Comparison of ENCODE assay signal across 19 cellular contexts in the genomic region with DNA sequence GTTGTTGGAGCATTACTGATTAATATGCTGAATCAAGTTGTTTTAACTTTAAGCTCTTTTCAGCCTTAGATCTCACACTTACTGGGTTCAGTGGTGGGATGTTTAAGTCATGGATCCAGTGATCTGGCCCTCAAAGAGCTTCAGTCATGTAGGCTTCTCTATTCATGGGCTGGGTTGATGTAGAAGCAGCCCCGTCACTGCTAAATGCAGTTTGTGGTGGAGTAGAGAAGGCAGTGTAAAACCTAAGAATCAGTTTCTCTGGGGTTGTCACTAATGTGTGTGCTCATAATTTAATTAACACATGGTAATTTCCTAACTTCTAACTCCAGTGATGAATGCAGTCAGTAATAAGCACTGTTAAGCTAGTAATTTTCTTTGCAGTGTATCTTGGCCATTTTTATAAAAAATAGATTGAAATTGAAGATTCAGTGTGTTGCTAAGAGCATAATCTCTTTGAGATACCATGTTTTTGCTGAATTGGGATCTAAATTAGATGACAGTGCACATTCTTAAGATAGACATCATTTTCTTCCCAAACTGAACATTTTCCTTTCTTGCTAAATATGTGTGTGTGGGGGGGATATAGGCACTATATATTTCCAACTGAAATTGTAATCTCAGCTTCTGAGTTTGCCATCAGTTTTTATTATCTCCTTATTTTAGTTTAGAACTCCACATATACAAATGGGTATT. TPM values are rescaled to one million over a fixed set of nuclear protein-coding genes. Genes with fewer than 3 reads are reported as not detected.
DNase-seq lines count a peak whose midpoint lies in the region; ATAC-seq and TF ChIP-seq lines count a peak whose summit lies in the region.
"Had no signal": no experiment of that assay in that cellular context is flagged by ENCODE, and none has a peak within 500 bp of the region (broad histone marks: within the 10 kb centered on the region; RNA-seq: fewer than 3 reads in every experiment).

No MANE protein-coding gene starts in this region.

- H4K8ac ChIP-seq in IMR-90 (ENCODE audit: low read depth in 2 of 2, low read length in 2 of 2), result no peak overlapping the region; a peak in 1 of 4 replicates

- no TSS peak for BruUV-seq in IMR-90 (replicated peaks; lab: Mats Ljungman, UMichigan)

- H3K9me1 ChIP-seq in IMR-90 (ENCODE audit: insufficient read depth, low read length), result peaks cover 9% of the 10 kb centered on the region; the same call in 1 of the 2 replicates

- H2AK9ac ChIP-seq in IMR-90 (replicated peaks; ENCODE audit: low read depth, low read length, poor library complexity), result no peak overlapping the region

- H3K9ac ChIP-seq in IMR-90 (ENCODE audit: low read depth, low read length) (no peak overlapping the region), adipocyte (ENCODE audit: low read length) (no peak overlapping the region)

- H3K4me3 ChIP-seq in CD4-positive, CD25-positive, alpha-beta regulatory T cell (ENCODE audit: low read depth, low read length), result no peak overlapping the region
- H3K4me3 ChIP-seq in IMR-90 (ENCODE audit: insufficient read depth, low read depth, low read length) (no peak overlapping the region), adipocyte (ENCODE audit: low read length) (no peak overlapping the region), hepatocyte (no peak overlapping the region), upper lobe of right lung (no peak overlapping the region)

- H2BK15ac ChIP-seq in IMR-90 (ENCODE audit: low read depth, low read length), result no peak overlapping the region

- peaks cover 30 to 76% of the 10 kb centered on the region in 2 experiments for H3K79me1 ChIP-seq in IMR-90 (ENCODE audit: low read depth in 1 of 2, low read length in 2 of 2)

- no CpG with 5 or more reads among the region's 1 CpG for WGBS in IMR-90 (ENCODE audit: extremely low coverage in 2 of 2, insufficient read length in 1 of 2), 2 experiments
- 100% methylated on average over 1 of the region's 1 CpG for WGBS in hepatocyte (ENCODE audit: low lambda C conversion rate, missing lambda C conversion rate)

- peaks cover 39% of the 10 kb centered on the region for H3K36me3 ChIP-seq in CD4-positive, CD25-positive, alpha-beta regulatory T cell (ENCODE audit: control insufficient read depth, insufficient read depth, low read length)
- H3K36me3 ChIP-seq in IMR-90 (ENCODE audit: control insufficient read depth, insufficient read depth, low read length), result peaks cover 6% of the 10 kb centered on the region; the same call in 1 of the 2 replicates
- peaks cover 17% of the 10 kb centered on the region for H3K36me3 ChIP-seq in adipocyte (ENCODE audit: control insufficient read depth, insufficient read depth, low read length, severe bottlenecking)
- H3K36me3 ChIP-seq in hepatocyte (replicated peaks; ENCODE audit: insufficient read depth, low read depth), result no peaks in the 10 kb centered on the region
- H3K36me3 ChIP-seq in upper lobe of right lung, result peaks cover 10% of the 10 kb centered on the region

- H3K9me2 ChIP-seq in hepatocyte (replicated peaks; ENCODE audit: insufficient read depth), result no peaks in the 10 kb centered on the region

- H3K9me3 ChIP-seq in CD4-positive, CD25-positive, alpha-beta regulatory T cell (ENCODE audit: control insufficient read depth in 2 of 2, low read length in 2 of 2), result no peaks in the 10 kb centered on the region
- H3K9me3 ChIP-seq in IMR-90 (ENCODE audit: control insufficient read depth, insufficient read depth, low read length), result no peaks in the 10 kb centered on the region
- no peaks in the 10 kb centered on the region for H3K9me3 ChIP-seq in adipocyte (ENCODE audit: control insufficient read depth, low read length)
- H3K9me3 ChIP-seq in hepatocyte (ENCODE audit: low read depth), result no peaks in the 10 kb centered on the region
- H3K9me3 ChIP-seq in upper lobe of right lung, result no peaks in the 10 kb centered on the region

- no peak overlapping the region for H2BK20ac ChIP-seq in IMR-90 (ENCODE audit: low read depth, low read length)

- peaks cover 54 to 94% (median 82%) of the 10 kb centered on the region in 4 donors for H3K4me1 Mint-ChIP-seq in CD4-positive, CD25-positive, alpha-beta regulatory T cell

- peak overlapping the region in 2 of 3 donors; percentile 20 to 52 for H3K27ac Mint-ChIP-seq in CD4-positive, CD25-positive, alpha-beta regulatory T cell

- no peak overlapping the region for H3K4me3 Mint-ChIP-seq in CD4-positive, CD25-positive, alpha-beta regulatory T cell
- H3K4me3 Mint-ChIP-seq: CD4-positive, alpha-beta T cell had no signal

- no peak overlapping the region for H3K27ac ChIP-seq in CD4-positive, CD25-positive, alpha-beta regulatory T cell (ENCODE audit: insufficient read depth, low read length, poor library complexity, severe bottlenecking)
- H3K27ac ChIP-seq in IMR-90 (ENCODE audit: insufficient read depth, low read length) (peak overlapping the region; percentile 6; the same call in 1 of the 2 replicates), hepatocyte (no peak overlapping the region), upper lobe of right lung (no peak overlapping the region)

- POLR2A ChIA-PET in IMR-90 (lab: Charles Lee; ENCODE audit: unreplicated experiment), result no interaction called here

- CTCF ChIA-PET in IMR-90 (lab: Yijun Ruan, JAX), result no interaction called here

- peaks cover 98% of the 10 kb centered on the region for H3K79me2 ChIP-seq in hepatocyte

- no peaks in the 10 kb centered on the region for H3K27me3 Mint-ChIP-seq in CD4-positive, CD25-positive, alpha-beta regulatory T cell
- H3K27me3 Mint-ChIP-seq: CD4-positive, alpha-beta T cell had no signal

- H3K23ac ChIP-seq in IMR-90 (ENCODE audit: low read depth, low read length), result no peak overlapping the region

- H2AFZ ChIP-seq in IMR-90 (replicated peaks; ENCODE audit: low read length, poor library complexity) (no peak overlapping the region), hepatocyte (no peak overlapping the region)

- TF ChIP-seq CTCF in IMR-90 (conservative IDR thresholded peaks at IDR 0.05; ENCODE audit: low read depth, low read length), result no peak
- TF ChIP-seq CTCF in hepatocyte (IDR thresholded peaks at IDR 0.05; ENCODE audit: poor library complexity), result no peak
- no peak for TF ChIP-seq CTCF in upper lobe of right lung (IDR thresholded peaks at IDR 0.05)

- no peak overlapping the region for H2BK120ac ChIP-seq in IMR-90 (ENCODE audit: low read depth, low read length)

- no peak for ATAC-seq in CD4-positive, CD25-positive, alpha-beta regulatory T cell (ENCODE audit: low read depth in 2 of 2)
- ATAC-seq in IMR-90 (ENCODE audit: low read depth), result no peak
- ATAC-seq in upper lobe of right lung, result no peak
- no peak for ATAC-seq in GM19467 (IDR thresholded peaks at IDR 0.05; ENCODE audit: unreplicated experiment)
- ATAC-seq: HCT116, SK-N-SH treated with all-trans-retinoic acid at 6 μM for 48 hours had no signal

- H3K27me3 ChIP-seq in CD4-positive, CD25-positive, alpha-beta regulatory T cell (ENCODE audit: control insufficient read depth, insufficient read depth, low read length), result no peaks in the 10 kb centered on the region
- H3K27me3 ChIP-seq in IMR-90 (ENCODE audit: control insufficient read depth, insufficient read depth, low read length) (no peaks in the 10 kb centered on the region), adipocyte (replicated peaks; ENCODE audit: control insufficient read depth, insufficient read depth, low read length) (no peaks in the 10 kb centered on the region), hepatocyte (no peaks in the 10 kb centered on the region), upper lobe of right lung (no peaks in the 10 kb centered on the region)

- peak overlapping the region; percentile 9 for H2BK5ac ChIP-seq in IMR-90 (ENCODE audit: low read depth, low read length, poor library complexity, severe bottlenecking)

- H3K36me3 Mint-ChIP-seq in CD4-positive, CD25-positive, alpha-beta regulatory T cell, result peaks cover 28% of the 10 kb centered on the region

- no peak overlapping the region for H4K91ac ChIP-seq in IMR-90 (ENCODE audit: insufficient read depth, low read depth, low read length)

- no peak overlapping the region for H4K5ac ChIP-seq in IMR-90 (ENCODE audit: low read depth, low read length)

- no peaks in the 10 kb centered on the region for H3K4me1 ChIP-seq in CD4-positive, CD25-positive, alpha-beta regulatory T cell (ENCODE audit: control insufficient read depth, insufficient read depth, low read length, poor library complexity, severe bottlenecking)
- H3K4me1 ChIP-seq in IMR-90 (ENCODE audit: control insufficient read depth, insufficient read depth, low read length) (peaks cover 10% of the 10 kb centered on the region), adipocyte (ENCODE audit: control insufficient read depth, insufficient read depth, low read length) (peaks cover 26% of the 10 kb centered on the region), hepatocyte (ENCODE audit: insufficient read depth) (no peaks in the 10 kb centered on the region), upper lobe of right lung (peaks cover 22% of the 10 kb centered on the region)

- no peak for DNase-seq in CD4-positive, CD25-positive, alpha-beta regulatory T cell
- no peak for DNase-seq in IMR-90
- DNase-seq in adipocyte (ENCODE audit: low read depth), result peak; percentile 23
- DNase-seq in hepatocyte (ENCODE audit: low spot score), result no peak
- DNase-seq in activated CD4-positive, alpha-beta T cell treated with anti-CD3 and anti-CD28 coated beads for 4 hours, result no peak
- no peak for DNase-seq in upper lobe of right lung
- DNase-seq: ACHN; CD4-positive, alpha-beta T cell; DMS79; KG1; NCI-H1105; NCI-H1694; NCI-H2107; NCI-H226; NCI-H526 treated with DMSO at 0.1 percent for 48 hours; SHP77 had no signal

- in situ Hi-C loops in IMR-90 (cut with MboI; ENCODE audit: low sequenced_read_pairs), result no loop called here

- no peak for TF ChIP-seq RAD21 in IMR-90 (IDR thresholded peaks at IDR 0.05; ENCODE audit: low read length)

- H3K4ac ChIP-seq in IMR-90 (ENCODE audit: low read depth, low read length), result no peak overlapping the region

- dilution Hi-C loops in IMR-90 (cut with HindIII; ENCODE audit: low sequenced_read_pairs, unreplicated experiment), result no loop called here

- H2AK5ac ChIP-seq in IMR-90 (ENCODE audit: low read depth, low read length), result no peak overlapping the region

- intact Hi-C loops in IMR-90 (cut with micrococcal nuclease), result no loop called here
- intact Hi-C loops in upper lobe of right lung (cut with DNase I), result no loop called here

- no peaks in the 10 kb centered on the region for H3K9me3 Mint-ChIP-seq in CD4-positive, CD25-positive, alpha-beta regulatory T cell
- H3K9me3 Mint-ChIP-seq: CD4-positive, alpha-beta T cell had no signal

- H3K56ac ChIP-seq in IMR-90 (ENCODE audit: extremely low read depth, insufficient read depth, low read length), result no peak overlapping the region

- H3K14ac ChIP-seq in IMR-90 (replicated peaks; ENCODE audit: low read depth, low read length), result peak overlapping the region; percentile 37; the same call in 1 of the 2 replicates

- no peak for TF ChIP-seq POLR2A in IMR-90 (IDR thresholded peaks at IDR 0.05; ENCODE audit: low read depth, low read length)

- no peak overlapping the region for H3K4me2 ChIP-seq in IMR-90 (ENCODE audit: low read depth, low read length)
- H3K4me2 ChIP-seq in hepatocyte, result peak overlapping the region; percentile 32

- H4K20me1 ChIP-seq in IMR-90 (ENCODE audit: insufficient read depth, low read length), result peaks cover 65% of the 10 kb centered on the region
- peaks cover 63% of the 10 kb centered on the region for H4K20me1 ChIP-seq in hepatocyte (ENCODE audit: insufficient read depth, poor library complexity, severe bottlenecking)

- no peak overlapping the region for H3K18ac ChIP-seq in IMR-90 (ENCODE audit: low read depth, low read length)

RNA-seq across cellular contexts. Expression of gene SPCS2, which starts 9.0 kb away (rescaled TPM):
- 73.2 TPM for total RNA-seq in CD4-positive, CD25-positive, alpha-beta regulatory T cell
- polyA plus RNA-seq in CD4-positive, CD25-positive, alpha-beta regulatory T cell, result 100 to 1,000 TPM; 166 to 266 (median 195) TPM
- total RNA-seq in IMR-90 (2012; rRNA removed), result 13.3 and 15.4 TPM in 2 replicates
- polyA plus RNA-seq in IMR-90 (2012; rRNA removed), result 68.8 and 76.0 TPM in 2 replicates
- polyA plus RNA-seq in IMR-90 (2012; cell fraction: cytosol; rRNA removed), result 16.6 and 28.7 TPM in 2 replicates
- polyA plus RNA-seq in IMR-90 (2012; cell fraction: nucleus; rRNA removed; ENCODE audit: low replicate concordance), result 1.7 and 11.0 TPM in 2 replicates
- total RNA-seq in hepatocyte, result 51.0 and 73.7 TPM in 2 replicates
- 428 and 451 TPM in 2 replicates for polyA plus RNA-seq in hepatocyte
- 178 TPM for total RNA-seq in upper lobe of right lung

RNA-seq across cellular contexts. Expression of gene XRRA1, which starts 9.2 kb away (rescaled TPM):
- 33.4 TPM for total RNA-seq in CD4-positive, CD25-positive, alpha-beta regulatory T cell
- 10 to 100 TPM in 1 of 4 donors, 1 to 10 TPM in 3; 5.4 to 11.3 (median 7.4) TPM for polyA plus RNA-seq in CD4-positive, CD25-positive, alpha-beta regulatory T cell
- total RNA-seq in IMR-90 (2012; rRNA removed), result 5.0 and 6.3 TPM in 2 replicates
- polyA plus RNA-seq in IMR-90 (2012; rRNA removed), result 4.5 and 5.4 TPM in 2 replicates
- polyA plus RNA-seq in IMR-90 (2012; cell fraction: cytosol; rRNA removed), result 2.7 and 4.3 TPM in 2 replicates
- 6.2 and 10.3 TPM in 2 replicates for polyA plus RNA-seq in IMR-90 (2012; cell fraction: nucleus; rRNA removed; ENCODE audit: low replicate concordance)
- total RNA-seq in hepatocyte, result 5.7 and 7.3 TPM in 2 replicates
- 4.9 and 13.0 TPM in 2 replicates for polyA plus RNA-seq in hepatocyte
- total RNA-seq in upper lobe of right lung, result 10.6 TPM

RNA-seq across cellular contexts. Expression of gene NEU3, which starts 30.6 kb away (rescaled TPM):
- total RNA-seq in CD4-positive, CD25-positive, alpha-beta regulatory T cell, result 10.8 TPM
- polyA plus RNA-seq in CD4-positive, CD25-positive, alpha-beta regulatory T cell, result 1 to 10 TPM; 1.4 to 2.2 (median 1.9) TPM
- 8.3 and 10.6 TPM in 2 replicates for total RNA-seq in IMR-90 (2012; rRNA removed)
- polyA plus RNA-seq in IMR-90 (2012; rRNA removed), result 5.1 and 5.5 TPM in 2 replicates
- 2.8 and 3.4 TPM in 2 replicates for polyA plus RNA-seq in IMR-90 (2012; cell fraction: cytosol; rRNA removed)
- polyA plus RNA-seq in IMR-90 (2012; cell fraction: nucleus; rRNA removed; ENCODE audit: low replicate concordance), result 18.9 and 19.2 TPM in 2 replicates
- 11.7 and 12.4 TPM in 2 replicates for total RNA-seq in hepatocyte
- polyA plus RNA-seq in hepatocyte, result 4.3 and 5.1 TPM in 2 replicates
- total RNA-seq in upper lobe of right lung, result 9.6 TPM
